8 cellular contexts compared by ENCODE assay signal in genomic region chr3:133574260-133574881, GRCh38. TPM values are rescaled to one million over a fixed set of nuclear protein-coding genes. Genes with fewer than 3 reads are reported as not detected.
DNase-seq lines count a peak whose midpoint lies in the region; ATAC-seq and TF ChIP-seq lines count a peak whose summit lies in the region.

No MANE protein-coding gene starts in this region.

- H3K4me1 Mint-ChIP-seq in activated naive CD8-positive, alpha-beta T cell treated with anti-CD3 and anti-CD28 coated beads, Interleukin-2, amount 50 U/mL, for 24 hours: peaks cover 71% of the 10 kb centered on the region

- DNase-seq in GM12865 (ENCODE audit: low read depth) (peak; percentile 90), Peyer's patch (peak; percentile 55 to 85 (median 85)), right atrium auricular region (ENCODE audit: low spot score) (peak; percentile 72), sciatic nerve (ENCODE audit: low spot score) (peak; percentile 86), OCI-M1 (lab: John Stamatoyannopoulos, UW) (no peak), cortex of kidney (lab: John Stamatoyannopoulos, UW) (no peak)
- DNase-seq in activated naive CD8-positive, alpha-beta T cell treated with anti-CD3 and anti-CD28 coated beads, Interleukin-2, amount 50 U/mL, for 24 hours: peak; percentile 73

- peaks cover 0 to 31% (median 0%) of the 10 kb centered on the region in 3 donors for H3K36me3 ChIP-seq in Peyer's patch
- peaks cover 42% of the 10 kb centered on the region for H3K36me3 ChIP-seq in right atrium auricular region

- peak overlapping the region; percentile 97 for H3K27ac Mint-ChIP-seq in activated naive CD8-positive, alpha-beta T cell treated with anti-CD3 and anti-CD28 coated beads, Interleukin-2, amount 50 U/mL, for 24 hours

- H3K4me3 ChIP-seq in GM12865 (ENCODE audit: low read depth, low read length) (peak overlapping the region; percentile 73), Peyer's patch (peak overlapping the region; percentile 67 to 94 (median 76)), right atrium auricular region (peak overlapping the region; percentile 51 to 75)

- TF ChIP-seq POLR2A in Peyer's patch (IDR thresholded peaks at IDR 0.05): peak; percentile 55 to 68

- H3K4me1 ChIP-seq in Peyer's patch (peaks cover 0 to 49% (median 10%) of the 10 kb centered on the region in 4 donors), right atrium auricular region (peaks cover 0 to 64% of the 10 kb centered on the region in 2 donors)

- peaks cover 49% of the 10 kb centered on the region for H3K36me3 Mint-ChIP-seq in activated naive CD8-positive, alpha-beta T cell treated with anti-CD3 and anti-CD28 coated beads, Interleukin-2, amount 50 U/mL, for 24 hours (ENCODE audit: low read depth)

- peak overlapping the region; percentile 98 for H3K4me3 Mint-ChIP-seq in activated naive CD8-positive, alpha-beta T cell treated with anti-CD3 and anti-CD28 coated beads, Interleukin-2, amount 50 U/mL, for 24 hours

- peak overlapping the region; percentile 93 to 100 (median 94) for H3K27ac ChIP-seq in Peyer's patch
- H3K27ac ChIP-seq in right atrium auricular region: peak overlapping the region; percentile 92 to 97

- intact Hi-C loops in sciatic nerve (cut with DNase I): no loop called here

- peaks cover 3% of the 10 kb centered on the region for H3K27me3 Mint-ChIP-seq in activated naive CD8-positive, alpha-beta T cell treated with anti-CD3 and anti-CD28 coated beads, Interleukin-2, amount 50 U/mL, for 24 hours

- H3K27me3 ChIP-seq in Peyer's patch (no peaks in the 10 kb centered on the region), right atrium auricular region (no peaks in the 10 kb centered on the region)

- TF ChIP-seq CTCF in GM12865 (IDR thresholded peaks at IDR 0.05; ENCODE audit: insufficient read depth, low read depth, low read length, missing control alignments) (peak; percentile 6), Peyer's patch (IDR thresholded peaks at IDR 0.05) (peak in 2 of 6 experiments; percentile 3 to 16), right atrium auricular region (IDR thresholded peaks at IDR 0.05) (peak in 1 of 2 donors; percentile 37)

- no peaks in the 10 kb centered on the region for H3K9me3 Mint-ChIP-seq in activated naive CD8-positive, alpha-beta T cell treated with anti-CD3 and anti-CD28 coated beads, Interleukin-2, amount 50 U/mL, for 24 hours

- ATAC-seq in HG02610 (IDR thresholded peaks at IDR 0.05; ENCODE audit: unreplicated experiment) (peak; percentile 37), sciatic nerve (peak; percentile 44)
- peak; percentile 64 for ATAC-seq in activated naive CD8-positive, alpha-beta T cell treated with anti-CD3 and anti-CD28 coated beads, Interleukin-2, amount 50 U/mL, for 24 hours

- no peaks in the 10 kb centered on the region for H3K9me3 ChIP-seq in Peyer's patch
- no peaks in the 10 kb centered on the region for H3K9me3 ChIP-seq in right atrium auricular region

RNA-seq across cellular contexts. Expression of gene CDV3, which starts 0.9 kb away (rescaled TPM):
- total RNA-seq in Peyer's patch: 100 to 1,000 TPM in 1 of 4 donors, 10 to 100 TPM in 3; 45.0 to 123 (median 58.3) TPM
- 100 to 1,000 TPM; 108 to 122 TPM for total RNA-seq in right atrium auricular region
- total RNA-seq in sciatic nerve: 140 TPM

Comparison
In these comparisons a context has a peak if more than half of its experiments do, and no peak if none do; other contexts are left out.
1. DNase-seq: peak in GM12865 (single experiment), Peyer's patch (3 of 3), activated naive CD8-positive, alpha-beta T cell treated with anti-CD3 and anti-CD28 coated beads, Interleukin-2, amount 50 U/mL, for 24 hours (single experiment), right atrium auricular region (single experiment) and sciatic nerve (single experiment); none in OCI-M1 (single experiment) and cortex of kidney (single experiment).
2. Peak in every context shown above with its lines, with median percentiles within 50 percentile points of each other: H3K4me3 ChIP-seq and ATAC-seq.